Comparison of ENCODE assay signal across 18 cellular contexts in the genomic region with DNA sequence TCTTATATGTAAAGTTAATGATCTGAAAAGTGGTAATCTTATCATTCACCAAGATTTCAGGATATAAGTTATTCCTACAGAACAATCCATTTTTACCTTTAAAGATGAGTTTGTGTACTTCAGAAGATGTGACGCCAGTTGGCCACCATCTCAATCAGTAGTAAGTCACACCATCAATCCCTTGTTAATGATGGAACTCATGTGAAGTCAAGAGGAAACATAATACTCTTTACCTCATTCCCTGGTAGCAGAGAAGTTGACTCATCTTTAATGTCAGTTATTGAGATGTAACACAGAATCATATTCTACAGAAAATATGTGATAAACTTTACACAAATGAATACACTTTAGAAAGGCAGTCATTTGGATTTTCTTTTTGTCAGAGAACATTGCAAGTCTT.
DNase-seq lines count a peak whose midpoint lies in the region; ATAC-seq, FAIRE-seq and TF ChIP-seq lines count a peak whose summit lies in the region.
"Had no signal": no experiment of that assay in that cellular context is flagged by ENCODE, and none has a peak within 500 bp of the region (broad histone marks: within the 10 kb centered on the region; RNA-seq: fewer than 3 reads in every experiment).

No MANE protein-coding gene starts in this region.

- H3K27ac ChIP-seq in ACC112 (ENCODE audit: low read depth, low read length) = peak overlapping the region; percentile 20; the same call in 1 of the 2 replicates
- H3K27ac ChIP-seq: BLaER1, SJSA1 had no signal

- H3K4me1 ChIP-seq in ACC112 (ENCODE audit: control insufficient read depth, insufficient read depth, low read length, unreplicated experiment) = peaks cover 51% of the 10 kb centered on the region

- H3K4me3 ChIP-seq in ACC112 (ENCODE audit: low read depth, low read length) (no peak overlapping the region), choroid plexus epithelial cell (ENCODE audit: low read depth, low read length) (no peak overlapping the region)
- H3K4me3 ChIP-seq: BLaER1, SJSA1 had no signal

- ATAC-seq in HG02798 (IDR thresholded peaks at IDR 0.05; ENCODE audit: poor library complexity, unreplicated experiment) (no peak), HG02678 (IDR thresholded peaks at IDR 0.05; ENCODE audit: unreplicated experiment) (no peak)

- no peak for TF ChIP-seq CTCF in choroid plexus epithelial cell (conservative IDR thresholded peaks at IDR 0.05; ENCODE audit: low read depth, low read length)

- FAIRE-seq in RCC 7860 (lab: Jason Lieb, UNC) = peak; percentile 91
- FAIRE-seq: kidney had no signal

- no peak overlapping the region for H2AFZ ChIP-seq in ACC112 (ENCODE audit: low read length, unreplicated experiment)

- peaks cover 24% of the 10 kb centered on the region; the same call in 1 of the 2 replicates for H3K36me3 ChIP-seq in ACC112 (ENCODE audit: insufficient read depth, low read length)

- peak; percentile 57 for DNase-seq in DMS53 (lab: John Stamatoyannopoulos, UW)
- DNase-seq in RCC 7860 (ENCODE audit: low spot score) = peak; percentile 50
- peak; percentile 38 for DNase-seq in choroid plexus epithelial cell (ENCODE audit: low read depth)
- DNase-seq in NCI-H1930 (lab: John Stamatoyannopoulos, UW) = no peak
- no peak for DNase-seq in NCI-H1436 (lab: John Stamatoyannopoulos, UW)
- DNase-seq: amygdala, EL, erythroblast, heart right ventricle, kidney, NCI-H1092 treated with DMSO at 0.1 percent for 48 hours, NCI-H2227 treated with DMSO at 0.1 percent for 48 hours, small intestine had no signal

- H3K79me2 ChIP-seq in ACC112 (ENCODE audit: control insufficient read depth, insufficient read depth, low read length, unreplicated experiment) = peaks cover 65% of the 10 kb centered on the region

- H3K27me3 ChIP-seq in ACC112 (ENCODE audit: insufficient read depth, low read length) = no peaks in the 10 kb centered on the region
- H3K27me3 ChIP-seq: BLaER1, heart right ventricle, SJSA1 had no signal

Comparison
In these comparisons a context has a peak if more than half of its experiments do, and no peak if none do; other contexts are left out.
1. DNase-seq: peak in DMS53 (single experiment), RCC 7860 (single experiment) and choroid plexus epithelial cell (single experiment); none in NCI-H1930 (0 of 2) and NCI-H1436 (single experiment).